In genomic region chr1:227082999-227083746, GRCh38 we compare ENCODE assay signal across 8 cellular contexts.
"Had no signal": no experiment of that assay in that cellular context is flagged by ENCODE, and none has a peak within 500 bp of the region (broad histone marks: within the 10 kb centered on the region; RNA-seq: fewer than 3 reads in every experiment).

No MANE protein-coding gene starts in this region.

- H3K4me1 Mint-ChIP-seq: IgD-negative memory B cell had no signal

- H3K27ac ChIP-seq: HL-60 had no signal

- DNase-seq: IMR-90, KBM-7, KG1 had no signal

- H3K27ac Mint-ChIP-seq: IgD-negative memory B cell had no signal

- FAIRE-seq: HepG2, HTR-8/SVneo, K562 had no signal

- H3K4me3 ChIP-seq: K562 had no signal
